2 cellular contexts compared by ENCODE assay signal in the genomic region with DNA sequence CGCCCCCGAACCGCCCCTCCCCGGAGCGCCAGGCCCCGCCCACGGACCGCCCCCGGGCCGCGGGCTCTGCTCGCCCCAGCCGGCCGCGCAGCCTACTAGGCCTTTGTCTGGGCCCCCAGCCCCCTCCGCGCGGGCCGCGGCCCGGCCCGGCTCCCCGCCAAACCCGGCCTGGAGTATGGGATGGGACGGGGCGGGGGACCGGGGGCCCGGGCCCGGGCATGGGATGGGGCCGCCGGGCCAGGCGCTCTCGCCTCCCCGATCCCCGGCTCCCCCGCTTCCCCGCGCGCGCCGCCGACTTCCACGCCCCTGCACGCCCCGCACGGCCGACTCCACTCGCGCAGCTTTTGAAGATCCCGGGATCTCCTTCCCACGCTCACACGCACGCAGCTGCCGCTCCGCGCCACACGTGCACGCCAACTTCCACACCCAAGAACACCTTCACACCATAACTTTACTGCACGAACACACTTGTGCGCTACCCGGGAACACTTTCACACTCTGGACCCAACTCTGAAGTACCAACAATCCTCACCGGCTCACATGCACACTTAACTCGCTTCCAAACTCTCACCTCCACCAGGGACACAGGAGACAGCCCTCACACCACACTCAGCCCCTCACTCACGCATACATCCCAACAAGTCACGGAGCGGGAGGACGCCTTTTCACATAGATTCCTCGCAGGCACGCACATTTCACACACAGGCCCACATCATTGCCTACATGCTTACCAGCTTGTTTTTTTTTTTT.
TF ChIP-seq lines count a peak whose summit lies in the region.

No MANE protein-coding gene starts in this region.

TF ChIP-seq in HEK293, 187 proteins besides CTCF, POLR2A, EP300 and RAD21 (continued from another document):
- TF ChIP-seq ZBTB44 (tag by site-specific recombination; IDR thresholded peaks at IDR 0.05), result peak; percentile 54; the same call in 1 of the 2 replicates
- peak; percentile 59; the same call in 1 of the 2 replicates for TF ChIP-seq ZNF2 (tag by site-specific recombination; IDR thresholded peaks at IDR 0.05)
- TF ChIP-seq PRDM10 (tag by site-specific recombination; IDR thresholded peaks at IDR 0.05), result 0 out of 2 replicates have a peak, but pooled peaks have one; percentile 18
- no peak for TF ChIP-seq TCF7L2 (IDR thresholded peaks at IDR 0.05; ENCODE audit: borderline replicate concordance, low read depth, low read length)
- TF ChIP-seq ZNF658 (tag by site-specific recombination; IDR thresholded peaks at IDR 0.05), result no peak
- no peak; the same call in 1 of the 2 replicates for TF ChIP-seq ZNF37A (tag by site-specific recombination; IDR thresholded peaks at IDR 0.05)
- 0 out of 2 replicates have a peak, but pooled peaks have one; percentile 15 for TF ChIP-seq KLF1 (tag by site-specific recombination; IDR thresholded peaks at IDR 0.05)
- TF ChIP-seq ZNF768 (tag by site-specific recombination; IDR thresholded peaks at IDR 0.05), result no peak
- no peak for TF ChIP-seq ZNF423 (tag by site-specific recombination; IDR thresholded peaks at IDR 0.05)

TF ChIP-seq in HepG2, 621 proteins besides CTCF, POLR2A, EP300 and RAD21 (continued from another document and continues in another):
- TF ChIP-seq, protein P1, sequence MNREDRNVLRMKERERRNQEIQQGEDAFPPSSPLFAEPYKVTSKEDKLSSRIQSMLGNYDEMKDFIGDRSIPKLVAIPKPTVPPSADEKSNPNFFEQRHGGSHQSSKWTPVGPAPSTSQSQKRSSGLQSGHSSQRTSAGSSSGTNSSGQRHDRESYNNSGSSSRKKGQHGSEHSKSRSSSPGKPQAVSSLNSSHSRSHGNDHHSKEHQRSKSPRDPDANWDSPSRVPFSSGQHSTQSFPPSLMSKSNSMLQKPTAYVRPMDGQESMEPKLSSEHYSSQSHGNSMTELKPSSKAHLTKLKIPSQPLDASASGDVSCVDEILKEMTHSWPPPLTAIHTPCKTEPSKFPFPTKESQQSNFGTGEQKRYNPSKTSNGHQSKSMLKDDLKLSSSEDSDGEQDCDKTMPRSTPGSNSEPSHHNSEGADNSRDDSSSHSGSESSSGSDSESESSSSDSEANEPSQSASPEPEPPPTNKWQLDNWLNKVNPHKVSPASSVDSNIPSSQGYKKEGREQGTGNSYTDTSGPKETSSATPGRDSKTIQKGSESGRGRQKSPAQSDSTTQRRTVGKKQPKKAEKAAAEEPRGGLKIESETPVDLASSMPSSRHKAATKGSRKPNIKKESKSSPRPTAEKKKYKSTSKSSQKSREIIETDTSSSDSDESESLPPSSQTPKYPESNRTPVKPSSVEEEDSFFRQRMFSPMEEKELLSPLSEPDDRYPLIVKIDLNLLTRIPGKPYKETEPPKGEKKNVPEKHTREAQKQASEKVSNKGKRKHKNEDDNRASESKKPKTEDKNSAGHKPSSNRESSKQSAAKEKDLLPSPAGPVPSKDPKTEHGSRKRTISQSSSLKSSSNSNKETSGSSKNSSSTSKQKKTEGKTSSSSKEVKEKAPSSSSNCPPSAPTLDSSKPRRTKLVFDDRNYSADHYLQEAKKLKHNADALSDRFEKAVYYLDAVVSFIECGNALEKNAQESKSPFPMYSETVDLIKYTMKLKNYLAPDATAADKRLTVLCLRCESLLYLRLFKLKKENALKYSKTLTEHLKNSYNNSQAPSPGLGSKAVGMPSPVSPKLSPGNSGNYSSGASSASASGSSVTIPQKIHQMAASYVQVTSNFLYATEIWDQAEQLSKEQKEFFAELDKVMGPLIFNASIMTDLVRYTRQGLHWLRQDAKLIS (CRISPR knock-in tag; IDR thresholded peaks at IDR 0.05), result no peak
- TF ChIP-seq TBX2 (CRISPR knock-in tag; IDR thresholded peaks at IDR 0.05; ENCODE audit: borderline replicate concordance), result peak; percentile 16; the same call in 1 of the 2 replicates
- no peak for TF ChIP-seq ZNF414 (CRISPR knock-in tag; IDR thresholded peaks at IDR 0.05)
- TF ChIP-seq KMT2B (CRISPR knock-in tag; IDR thresholded peaks at IDR 0.05), result no peak
- peak; percentile 55; the same call in 1 of the 2 replicates for TF ChIP-seq KDM5B (CRISPR knock-in tag; IDR thresholded peaks at IDR 0.05; ENCODE audit: borderline replicate concordance)
- TF ChIP-seq ZNF605 (CRISPR knock-in tag; IDR thresholded peaks at IDR 0.05), result no peak
- TF ChIP-seq ZUFSP (CRISPR knock-in tag; IDR thresholded peaks at IDR 0.05; ENCODE audit: borderline replicate concordance), result no peak
- TF ChIP-seq RBFOX2 (IDR thresholded peaks at IDR 0.05; ENCODE audit: low read depth, low read length), result no peak
- TF ChIP-seq ZBTB46 (CRISPR knock-in tag; IDR thresholded peaks at IDR 0.05; ENCODE audit: borderline replicate concordance), result no peak
- no peak for TF ChIP-seq KDM2A (CRISPR knock-in tag; IDR thresholded peaks at IDR 0.05; ENCODE audit: borderline replicate concordance, low read depth)
- no peak for TF ChIP-seq MIXL1 (CRISPR knock-in tag; IDR thresholded peaks at IDR 0.05)
- no peak for TF ChIP-seq ZNF451 (CRISPR knock-in tag; IDR thresholded peaks at IDR 0.05)
- no peak for TF ChIP-seq ZBTB40 (IDR thresholded peaks at IDR 0.05)
- peak; percentile 70; the same call in 1 of the 2 replicates for TF ChIP-seq ZBTB40 (CRISPR knock-in tag; IDR thresholded peaks at IDR 0.05)
- TF ChIP-seq ZNF766 (CRISPR knock-in tag; IDR thresholded peaks at IDR 0.05; ENCODE audit: borderline replicate concordance), result no peak
- TF ChIP-seq ZBTB43 (CRISPR knock-in tag; conservative IDR thresholded peaks at IDR 0.05), result peak; percentile 77; the same call in 1 of the 2 replicates
- no peak for TF ChIP-seq ZNF577 (CRISPR knock-in tag; IDR thresholded peaks at IDR 0.05; ENCODE audit: borderline replicate concordance, low read depth)
- no peak for TF ChIP-seq ZMYM2 (CRISPR knock-in tag; IDR thresholded peaks at IDR 0.05)
- TF ChIP-seq, protein P2, sequence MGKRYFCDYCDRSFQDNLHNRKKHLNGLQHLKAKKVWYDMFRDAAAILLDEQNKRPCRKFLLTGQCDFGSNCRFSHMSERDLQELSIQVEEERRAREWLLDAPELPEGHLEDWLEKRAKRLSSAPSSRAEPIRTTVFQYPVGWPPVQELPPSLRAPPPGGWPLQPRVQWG (CRISPR knock-in tag; IDR thresholded peaks at IDR 0.05; ENCODE audit: borderline replicate concordance, low read depth), result no peak
- TF ChIP-seq, protein P3, sequence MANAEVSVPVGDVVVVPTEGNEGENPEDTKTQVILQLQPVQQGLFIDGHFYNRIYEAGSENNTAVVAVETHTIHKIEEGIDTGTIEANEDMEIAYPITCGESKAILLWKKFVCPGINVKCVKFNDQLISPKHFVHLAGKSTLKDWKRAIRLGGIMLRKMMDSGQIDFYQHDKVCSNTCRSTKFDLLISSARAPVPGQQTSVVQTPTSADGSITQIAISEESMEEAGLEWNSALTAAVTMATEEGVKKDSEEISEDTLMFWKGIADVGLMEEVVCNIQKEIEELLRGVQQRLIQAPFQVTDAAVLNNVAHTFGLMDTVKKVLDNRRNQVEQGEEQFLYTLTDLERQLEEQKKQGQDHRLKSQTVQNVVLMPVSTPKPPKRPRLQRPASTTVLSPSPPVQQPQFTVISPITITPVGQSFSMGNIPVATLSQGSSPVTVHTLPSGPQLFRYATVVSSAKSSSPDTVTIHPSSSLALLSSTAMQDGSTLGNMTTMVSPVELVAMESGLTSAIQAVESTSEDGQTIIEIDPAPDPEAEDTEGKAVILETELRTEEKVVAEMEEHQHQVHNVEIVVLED (CRISPR knock-in tag; IDR thresholded peaks at IDR 0.05; ENCODE audit: borderline replicate concordance), result no peak
- no peak for TF ChIP-seq ZNF441 (CRISPR knock-in tag; IDR thresholded peaks at IDR 0.05; ENCODE audit: borderline replicate concordance)
- no peak for TF ChIP-seq GTF3A (CRISPR knock-in tag; conservative IDR thresholded peaks at IDR 0.05)
- peak; percentile 70 for TF ChIP-seq YY1 (IDR thresholded peaks at IDR 0.05; ENCODE audit: insufficient read depth, insufficient replicate concordance, low read depth, low read length)
- peak; percentile 19; the same call in 1 of the 2 replicates for TF ChIP-seq MED1 (CRISPR knock-in tag; IDR thresholded peaks at IDR 0.05)
- no peak for TF ChIP-seq ZNF713 (CRISPR knock-in tag; IDR thresholded peaks at IDR 0.05)
- TF ChIP-seq BORCS8-MEF2B (CRISPR knock-in tag; IDR thresholded peaks at IDR 0.05), result 0 out of 2 replicates have a peak, but pooled peaks have one; percentile 21
